Comparison of ENCODE assay signal across 10 cellular contexts in genomic region chr14:104443391-104444158, GRCh38.
A peak's percentile ranks its signal among the peaks of the same experiment; 100 is the strongest.
DNase-seq lines count a peak whose midpoint lies in the region; ATAC-seq and TF ChIP-seq lines count a peak whose summit lies in the region.
"Had no signal": no experiment of that assay in that cellular context is flagged by ENCODE, and none has a peak within 500 bp of the region (broad histone marks: within the 10 kb centered on the region; RNA-seq: fewer than 3 reads in every experiment).

No MANE protein-coding gene starts in this region.

- H3K9me3 Mint-ChIP-seq in activated T-cell treated with anti-CD3 and anti-CD28 coated beads, Interleukin-2, amount 50 U/mL, for 24 hours = peaks cover 5% of the 10 kb centered on the region
- H3K9me3 Mint-ChIP-seq in stimulated activated effector memory CD8-positive, alpha-beta T cell treated with anti-CD3 and anti-CD28 coated beads, Interleukin-12 subunit alpha, Interleukin-12 subunit beta, amount 100 ng/mL, for 72 hours = peaks cover 9% of the 10 kb centered on the region
- H3K9me3 Mint-ChIP-seq in endothelial cell (ENCODE audit: unreplicated experiment) = peaks cover 4% of the 10 kb centered on the region

- H3K27ac ChIP-seq in foreskin keratinocyte = no peak overlapping the region

- peak; percentile 26 for ATAC-seq in foreskin keratinocyte
- peak; percentile 45 for ATAC-seq in stimulated activated effector memory CD8-positive, alpha-beta T cell treated with anti-CD3 and anti-CD28 coated beads, Interleukin-12 subunit alpha, Interleukin-12 subunit beta, amount 100 ng/mL, for 72 hours

- H3K4me3 Mint-ChIP-seq in activated T-cell treated with anti-CD3 and anti-CD28 coated beads, Interleukin-2, amount 50 U/mL, for 24 hours = no peak overlapping the region
- H3K4me3 Mint-ChIP-seq in stimulated activated effector memory CD8-positive, alpha-beta T cell treated with anti-CD3 and anti-CD28 coated beads, Interleukin-12 subunit alpha, Interleukin-12 subunit beta, amount 100 ng/mL, for 72 hours = no peak overlapping the region
- H3K4me3 Mint-ChIP-seq in endothelial cell (ENCODE audit: unreplicated experiment) = no peak overlapping the region

- no peaks in the 10 kb centered on the region for H3K4me1 ChIP-seq in foreskin keratinocyte

- H3K27ac Mint-ChIP-seq in activated T-cell treated with anti-CD3 and anti-CD28 coated beads, Interleukin-2, amount 50 U/mL, for 24 hours = peak overlapping the region; percentile 47
- H3K27ac Mint-ChIP-seq in stimulated activated effector memory CD8-positive, alpha-beta T cell treated with anti-CD3 and anti-CD28 coated beads, Interleukin-12 subunit alpha, Interleukin-12 subunit beta, amount 100 ng/mL, for 72 hours = peak overlapping the region; percentile 49
- no peak overlapping the region for H3K27ac Mint-ChIP-seq in endothelial cell (ENCODE audit: unreplicated experiment)

- H3K27me3 Mint-ChIP-seq in activated T-cell treated with anti-CD3 and anti-CD28 coated beads, Interleukin-2, amount 50 U/mL, for 24 hours = peaks cover 19% of the 10 kb centered on the region
- H3K27me3 Mint-ChIP-seq in endothelial cell (ENCODE audit: unreplicated experiment) = peaks cover 16% of the 10 kb centered on the region

- H3K36me3 Mint-ChIP-seq in activated T-cell treated with anti-CD3 and anti-CD28 coated beads, Interleukin-2, amount 50 U/mL, for 24 hours (ENCODE audit: low read depth) = no peaks in the 10 kb centered on the region
- H3K36me3 Mint-ChIP-seq in stimulated activated effector memory CD8-positive, alpha-beta T cell treated with anti-CD3 and anti-CD28 coated beads, Interleukin-12 subunit alpha, Interleukin-12 subunit beta, amount 100 ng/mL, for 72 hours = peaks cover 12% of the 10 kb centered on the region
- H3K36me3 Mint-ChIP-seq in endothelial cell (ENCODE audit: low read depth, unreplicated experiment) = peaks cover 9% of the 10 kb centered on the region

- no peak for TF ChIP-seq CTCF in foreskin keratinocyte (conservative IDR thresholded peaks at IDR 0.05)
- TF ChIP-seq CTCF in endothelial cell (IDR thresholded peaks at IDR 0.05; ENCODE audit: unreplicated experiment) = no peak

- no peaks in the 10 kb centered on the region for H3K4me1 Mint-ChIP-seq in activated T-cell treated with anti-CD3 and anti-CD28 coated beads, Interleukin-2, amount 50 U/mL, for 24 hours (ENCODE audit: low read depth)
- peaks cover 4% of the 10 kb centered on the region for H3K4me1 Mint-ChIP-seq in stimulated activated effector memory CD8-positive, alpha-beta T cell treated with anti-CD3 and anti-CD28 coated beads, Interleukin-12 subunit alpha, Interleukin-12 subunit beta, amount 100 ng/mL, for 72 hours
- H3K4me1 Mint-ChIP-seq in endothelial cell (ENCODE audit: unreplicated experiment) = no peaks in the 10 kb centered on the region

- peak; percentile 23 for DNase-seq in activated T-cell treated with anti-CD3 and anti-CD28 coated beads, Interleukin-2, amount 50 U/mL, for 24 hours
- no peak for DNase-seq in activated T-cell treated with anti-CD3 and anti-CD28 coated beads, Interleukin-2, amount 50 U/mL, for 1 hour
- DNase-seq in NCI-H69 (lab: John Stamatoyannopoulos, UW) (peak; percentile 47), foreskin keratinocyte (no peak), 8988T (no peak), NCI-H187 (lab: John Stamatoyannopoulos, UW) (no peak), endothelial cell (ENCODE audit: low spot score) (no peak)
- peak; percentile 1 to 40 for DNase-seq in stimulated activated effector memory CD8-positive, alpha-beta T cell treated with anti-CD3 and anti-CD28 coated beads, Interleukin-12 subunit alpha, Interleukin-12 subunit beta, amount 100 ng/mL, for 72 hours (ENCODE audit: low spot score in 2 of 2)
- DNase-seq: AML-193, kidney glomerular epithelial cell had no signal

- H3K27me3 ChIP-seq in foreskin keratinocyte = no peaks in the 10 kb centered on the region

Comparison
In these comparisons a context has a peak if more than half of its experiments do, and no peak if none do; other contexts are left out.
1. DNase-seq: peak in activated T-cell treated with anti-CD3 and anti-CD28 coated beads, Interleukin-2, amount 50 U/mL, for 24 hours (single experiment), NCI-H69 (single experiment) and stimulated activated effector memory CD8-positive, alpha-beta T cell treated with anti-CD3 and anti-CD28 coated beads, Interleukin-12 subunit alpha, Interleukin-12 subunit beta, amount 100 ng/mL, for 72 hours (2 of 2); none in activated T-cell treated with anti-CD3 and anti-CD28 coated beads, Interleukin-2, amount 50 U/mL, for 1 hour (single experiment), foreskin keratinocyte (0 of 2), 8988T (single experiment), NCI-H187 (0 of 2) and endothelial cell (single experiment).